8 cellular contexts compared by ENCODE assay signal in the genomic region with DNA sequence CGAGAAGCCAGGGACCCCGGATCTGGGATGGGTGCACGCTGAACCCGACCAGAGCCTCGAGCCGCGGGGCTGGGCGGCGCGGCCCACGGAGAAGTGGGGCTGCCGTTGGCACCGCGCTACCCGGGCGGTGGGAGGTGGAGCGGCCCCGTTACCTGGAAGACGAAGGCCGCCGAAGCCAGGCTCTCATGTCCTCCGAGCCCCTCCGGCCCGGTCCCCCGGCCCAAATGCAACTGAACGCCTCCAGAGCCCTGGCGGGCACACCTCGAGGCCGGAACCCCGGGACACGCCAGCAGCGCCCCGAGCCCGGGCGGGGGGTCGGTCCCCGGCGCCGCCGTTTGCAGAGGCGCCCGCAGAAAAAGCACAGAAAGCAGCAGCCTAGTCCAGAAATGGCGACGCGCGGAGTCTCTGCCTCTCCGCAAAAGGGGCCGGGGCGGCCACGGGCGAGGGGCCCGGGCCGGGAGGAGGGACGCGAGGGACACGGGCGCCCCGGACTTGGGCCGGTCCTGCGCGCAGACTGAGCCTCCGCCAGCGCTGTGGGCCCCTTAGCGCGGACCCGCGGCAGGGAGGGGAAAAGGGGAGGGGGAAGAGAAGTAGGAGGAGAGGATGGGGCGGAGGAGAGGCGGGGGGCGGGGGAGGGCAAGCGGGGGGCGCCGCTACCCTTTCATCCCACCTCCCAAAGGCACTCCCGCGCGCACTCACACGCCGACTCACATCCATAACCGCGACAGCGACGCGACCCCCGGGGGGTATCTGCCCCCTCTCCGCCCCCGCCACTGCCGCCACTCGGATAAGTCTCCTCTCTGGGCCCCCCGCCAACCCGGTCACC. TPM values are rescaled to one million over a fixed set of nuclear protein-coding genes. Genes with fewer than 3 reads are reported as not detected.
DNase-seq lines count a peak whose midpoint lies in the region; ATAC-seq and TF ChIP-seq lines count a peak whose summit lies in the region.

No MANE protein-coding gene starts in this region.

- no peak for ATAC-seq in HG02981 (IDR thresholded peaks at IDR 0.05; ENCODE audit: unreplicated experiment)
- no peak for ATAC-seq in HG03457 (IDR thresholded peaks at IDR 0.05; ENCODE audit: unreplicated experiment)
- ATAC-seq in GM18861 (IDR thresholded peaks at IDR 0.05; ENCODE audit: unreplicated experiment): no peak

- H3K36me3 ChIP-seq in ACC112 (ENCODE audit: insufficient read depth, low read length) (no peaks in the 10 kb centered on the region), HUES48 (ENCODE audit: control insufficient read depth, insufficient read depth, low read length) (peaks cover 16% of the 10 kb centered on the region), ovary (no peaks in the 10 kb centered on the region)

- H3K27me3 ChIP-seq in ACC112 (ENCODE audit: insufficient read depth, low read length) (no peaks in the 10 kb centered on the region), HUES48 (ENCODE audit: control insufficient read depth, insufficient read depth, low read length) (no peaks in the 10 kb centered on the region; the same call in 1 of the 2 replicates), ovary (no peaks in the 10 kb centered on the region)

- peaks cover 10% of the 10 kb centered on the region for H3K27me3 Mint-ChIP-seq in activated CD4-positive, alpha-beta memory T cell treated with anti-CD3 and anti-CD28 coated beads, Interleukin-2, amount 10 ng/mL, durations not matched to agents 7 days and 5 days

- CTCF ChIA-PET in activated CD4-positive, alpha-beta memory T cell treated with anti-CD3 and anti-CD28 coated beads, Interleukin-2, amount 10 ng/mL, durations not matched to agents 7 days and 5 days (lab: Charles Lee): interaction anchor here (1.1 to 5.2 kb wide), 2 partner anchors 265 to 329 kb away, joined by 6 to 47 read pairs; no protein-coding TSS in a partner anchor

- peak overlapping the region; percentile 69 for H2AFZ ChIP-seq in ACC112 (ENCODE audit: low read length, unreplicated experiment)

- no peak overlapping the region for H3K27ac ChIP-seq in ACC112 (ENCODE audit: low read depth, low read length)
- H3K27ac ChIP-seq in HUES48 (ENCODE audit: low read depth, low read length): peak overlapping the region; percentile 95
- peak overlapping the region; percentile 92 to 96 for H3K27ac ChIP-seq in ovary

- H3K9me3 Mint-ChIP-seq in activated CD4-positive, alpha-beta memory T cell treated with anti-CD3 and anti-CD28 coated beads, Interleukin-2, amount 10 ng/mL, durations not matched to agents 7 days and 5 days: no peaks in the 10 kb centered on the region

- peak overlapping the region; percentile 74 for H3K4me3 Mint-ChIP-seq in activated CD4-positive, alpha-beta memory T cell treated with anti-CD3 and anti-CD28 coated beads, Interleukin-2, amount 10 ng/mL, durations not matched to agents 7 days and 5 days

- peaks cover 20% of the 10 kb centered on the region for H3K4me1 Mint-ChIP-seq in activated CD4-positive, alpha-beta memory T cell treated with anti-CD3 and anti-CD28 coated beads, Interleukin-2, amount 10 ng/mL, durations not matched to agents 7 days and 5 days

- intact Hi-C loops in ovary (cut with DNase I): loop anchor here in 2 of 4 donors (5.0 to 10.0 kb wide), 6 partner anchors 95 to 605 kb away; no protein-coding TSS in a partner anchor

- TF ChIP-seq EP300 in ovary (IDR thresholded peaks at IDR 0.05): no peak

- WGBS in ovary, 3 donors: 0% methylated on average over 63 to 89 of the region's 90 CpGs

- no peaks in the 10 kb centered on the region for H3K79me2 ChIP-seq in ACC112 (ENCODE audit: control insufficient read depth, insufficient read depth, low read length, unreplicated experiment)

- DNase-seq in activated CD4-positive, alpha-beta memory T cell treated with anti-CD3 and anti-CD28 coated beads, Interleukin-2, amount 10 ng/mL, durations not matched to agents 7 days and 5 days: peak; percentile 25
- DNase-seq in fibroblast of the aortic adventitia (ENCODE audit: low read depth) (peak; percentile 20), ovary (peak; percentile 69 to 79 (median 77))

- no peak overlapping the region for H3K27ac Mint-ChIP-seq in activated CD4-positive, alpha-beta memory T cell treated with anti-CD3 and anti-CD28 coated beads, Interleukin-2, amount 10 ng/mL, durations not matched to agents 7 days and 5 days

- H3K4me3 ChIP-seq in ACC112 (ENCODE audit: low read depth, low read length): peak overlapping the region; percentile 85
- peak overlapping the region; percentile 90 for H3K4me3 ChIP-seq in HUES48 (ENCODE audit: low read depth, low read length)
- H3K4me3 ChIP-seq in fibroblast of the aortic adventitia (ENCODE audit: low read depth, low read length): peak overlapping the region; percentile 76
- peak overlapping the region; percentile 86 for H3K4me3 ChIP-seq in ovary

- TF ChIP-seq CTCF in fibroblast of the aortic adventitia (IDR thresholded peaks at IDR 0.05; ENCODE audit: insufficient read depth, low read length) (no peak), ovary (IDR thresholded peaks at IDR 0.05) (no peak)

- H3K36me3 Mint-ChIP-seq in activated CD4-positive, alpha-beta memory T cell treated with anti-CD3 and anti-CD28 coated beads, Interleukin-2, amount 10 ng/mL, durations not matched to agents 7 days and 5 days (ENCODE audit: low read depth): no peaks in the 10 kb centered on the region

- POLR2A ChIA-PET in activated CD4-positive, alpha-beta memory T cell treated with anti-CD3 and anti-CD28 coated beads, Interleukin-2, amount 10 ng/mL, durations not matched to agents 7 days and 5 days (lab: Charles Lee): interaction anchor here (1.7 kb wide), 1 partner anchor 331 kb away, joined by 5 read pairs; no protein-coding TSS in a partner anchor

- H3K4me1 ChIP-seq in ACC112 (ENCODE audit: control insufficient read depth, insufficient read depth, low read length, unreplicated experiment) (peaks cover 8% of the 10 kb centered on the region), HUES48 (ENCODE audit: control insufficient read depth, insufficient read depth, low read length) (peaks cover 29% of the 10 kb centered on the region), ovary (ENCODE audit: insufficient read depth) (peaks cover 24% of the 10 kb centered on the region)

- no peak for TF ChIP-seq POLR2A in ovary (IDR thresholded peaks at IDR 0.05)

- H3K9me3 ChIP-seq in HUES48 (ENCODE audit: control insufficient read depth, insufficient read depth, low read length) (no peaks in the 10 kb centered on the region), ovary (no peaks in the 10 kb centered on the region)

- H3K9ac ChIP-seq in HUES48 (ENCODE audit: low read depth, low read length): peak overlapping the region; percentile 41

RNA-seq across cellular contexts. Expression of a gene that starts 1.4 kb away (rescaled TPM):
- 1 to 10 TPM; 3.5 to 4.3 TPM for total RNA-seq in activated CD4-positive, alpha-beta memory T cell treated with anti-CD3 and anti-CD28 coated beads, Interleukin-2, amount 10 ng/mL, durations not matched to agents 7 days and 5 days
- total RNA-seq in fibroblast of the aortic adventitia (ENCODE audit: low replicate concordance): 8.0 and 11.1 TPM in 2 replicates
- total RNA-seq in ovary: 10 to 100 TPM; 17.7 to 75.7 (median 44.3) TPM
- polyA plus RNA-seq in ovary: 10 to 100 TPM; 17.2 to 18.2 TPM

Comparison
In these comparisons a context has a peak if more than half of its experiments do, and no peak if none do; other contexts are left out.
1. DNase-seq: peak in every context shown above with its lines; median percentile 77 in ovary; 25 in activated CD4-positive, alpha-beta memory T cell treated with anti-CD3 and anti-CD28 coated beads, Interleukin-2, amount 10 ng/mL, durations not matched to agents 7 days and 5 days; 20 in fibroblast of the aortic adventitia.